8 cellular contexts compared by ENCODE assay signal in the genomic region with DNA sequence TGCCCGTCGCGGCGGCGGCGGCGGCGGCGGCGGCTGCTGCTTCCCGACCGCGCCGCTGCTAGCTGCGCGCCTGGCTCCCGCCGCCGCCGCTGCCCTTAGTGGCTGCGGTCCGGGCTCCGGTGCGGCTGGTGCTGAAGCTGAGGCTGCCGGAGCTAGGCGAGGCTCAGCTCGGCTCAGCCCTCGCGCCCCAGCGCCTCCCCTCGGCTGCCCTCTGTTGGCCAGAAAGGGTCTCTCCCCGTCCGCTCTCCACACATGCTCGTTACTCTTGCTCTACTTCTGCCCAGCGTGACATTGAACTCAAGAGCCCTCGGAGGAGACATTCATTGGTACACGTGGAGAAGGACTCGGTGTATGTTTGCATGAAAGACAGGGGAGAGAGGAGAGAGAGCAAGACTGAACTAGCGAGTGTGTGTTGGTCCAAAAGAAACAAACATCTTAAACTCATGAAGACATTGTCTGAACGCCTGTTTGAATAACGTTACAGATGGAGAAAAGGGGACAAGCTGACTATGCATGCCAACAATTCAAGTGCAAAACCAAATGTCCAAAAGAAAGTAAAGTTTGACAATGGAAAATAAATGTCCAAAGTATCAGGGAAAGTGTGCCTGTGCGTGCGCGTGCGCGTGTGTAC. TPM values are rescaled to one million over a fixed set of nuclear protein-coding genes. Genes with fewer than 3 reads are reported as not detected.
A peak's percentile ranks its signal among the peaks of the same experiment; 100 is the strongest.
DNase-seq lines count a peak whose midpoint lies in the region; ATAC-seq and TF ChIP-seq lines count a peak whose summit lies in the region.

HCN1 (minus strand) TSS at position 175 of the 631 bp plus-strand sequence.

- H3K9me3 Mint-ChIP-seq in activated CD8-positive, alpha-beta memory T cell treated with anti-CD3 and anti-CD28 coated beads, Interleukin-2, amount 10 ng/mL, durations not matched to agents 7 days and 5 days (ENCODE audit: low read depth), result peaks cover 4% of the 10 kb centered on the region

- H3K27me3 Mint-ChIP-seq in activated CD8-positive, alpha-beta memory T cell treated with anti-CD3 and anti-CD28 coated beads, Interleukin-2, amount 10 ng/mL, durations not matched to agents 7 days and 5 days, result peaks cover 22% of the 10 kb centered on the region

- peak within 1 kb of the TSS; percentile 54 for H3K9ac ChIP-seq in neural cell (ENCODE audit: low read length)

- CTCF ChIA-PET in activated CD8-positive, alpha-beta memory T cell treated with anti-CD3 and anti-CD28 coated beads, Interleukin-2, amount 10 ng/mL, durations not matched to agents 7 days and 5 days (lab: Charles Lee), result interaction anchor here (0.8 kb wide), 1 partner anchor 26 kb away, joined by 3 read pairs; no protein-coding TSS in a partner anchor

- intact Hi-C loops in tibial artery (cut with DNase I; ENCODE audit: low total_unique reads), result no loop called here

- no peak within 1 kb of the TSS for H3K27ac ChIP-seq in foreskin keratinocyte
- H3K27ac ChIP-seq in neural cell (ENCODE audit: low read length), result no peak within 1 kb of the TSS
- H3K27ac ChIP-seq in tibial artery, result no peak within 1 kb of the TSS

- no peak within 1 kb of the TSS for H2AFZ ChIP-seq in neural cell (ENCODE audit: low read depth, low read length)

- no peaks in the 10 kb centered on the region for H4K20me1 ChIP-seq in neural cell (ENCODE audit: insufficient read depth)

- H3K36me3 Mint-ChIP-seq in activated CD8-positive, alpha-beta memory T cell treated with anti-CD3 and anti-CD28 coated beads, Interleukin-2, amount 10 ng/mL, durations not matched to agents 7 days and 5 days, result peaks cover 5% of the 10 kb centered on the region

- TF ChIP-seq CTCF in foreskin keratinocyte (conservative IDR thresholded peaks at IDR 0.05) (peak; percentile 72), neural cell (IDR thresholded peaks at IDR 0.05; ENCODE audit: poor library complexity, severe bottlenecking) (peak; percentile 93), tibial artery (IDR thresholded peaks at IDR 0.05) (peak; percentile 43 to 56)

- TF ChIP-seq RAD21 in neural cell (conservative IDR thresholded peaks at IDR 0.05), result peak; percentile 90

- H3F3A ChIP-seq in neural cell (ENCODE audit: insufficient read depth, low read length, poor library complexity, severe bottlenecking), result peaks cover 5% of the 10 kb centered on the region

- no peak within 1 kb of the TSS for H3K27ac Mint-ChIP-seq in activated CD8-positive, alpha-beta memory T cell treated with anti-CD3 and anti-CD28 coated beads, Interleukin-2, amount 10 ng/mL, durations not matched to agents 7 days and 5 days

- H3K4me3 Mint-ChIP-seq in activated CD8-positive, alpha-beta memory T cell treated with anti-CD3 and anti-CD28 coated beads, Interleukin-2, amount 10 ng/mL, durations not matched to agents 7 days and 5 days, result no peak within 1 kb of the TSS

- peak within 1 kb of the TSS; percentile 72 for H3K4me3 ChIP-seq in neural cell (ENCODE audit: low read length)
- peak within 1 kb of the TSS; percentile 22 to 36 for H3K4me3 ChIP-seq in tibial artery

- TF ChIP-seq EP300 in neural cell (conservative IDR thresholded peaks at IDR 0.05; ENCODE audit: poor library complexity, severe bottlenecking), result no peak

- no peaks in the 10 kb centered on the region for H3K79me2 ChIP-seq in neural cell (replicated peaks; ENCODE audit: insufficient read depth, low read length)

- ATAC-seq in GM21576 (IDR thresholded peaks at IDR 0.05; ENCODE audit: unreplicated experiment), result peak; percentile 86
- ATAC-seq in activated CD8-positive, alpha-beta memory T cell treated with anti-CD3 and anti-CD28 coated beads, Interleukin-2, amount 10 ng/mL, durations not matched to agents 7 days and 5 days, result no peak
- peak; percentile 98 for ATAC-seq in foreskin keratinocyte

- H3K4me1 Mint-ChIP-seq in activated CD8-positive, alpha-beta memory T cell treated with anti-CD3 and anti-CD28 coated beads, Interleukin-2, amount 10 ng/mL, durations not matched to agents 7 days and 5 days, result peaks cover 3% of the 10 kb centered on the region

- H3K27me3 ChIP-seq in foreskin keratinocyte (peaks cover 22% of the 10 kb centered on the region), neural cell (ENCODE audit: insufficient read depth, low read depth, low read length) (peaks cover 29% of the 10 kb centered on the region), tibial artery (peaks cover 3 to 41% of the 10 kb centered on the region in 2 donors)

- no peaks in the 10 kb centered on the region for H3K36me3 ChIP-seq in neural cell (ENCODE audit: insufficient read depth, low read length)
- H3K36me3 ChIP-seq in tibial artery, result no peaks in the 10 kb centered on the region

- H3K4me2 ChIP-seq in neural cell (ENCODE audit: low read length), result peak within 1 kb of the TSS; percentile 90

- H3K4me1 ChIP-seq in foreskin keratinocyte (no peaks in the 10 kb centered on the region), tibial artery (peaks cover 0 to 15% (median 13%) of the 10 kb centered on the region in 4 donors)

- no peaks in the 10 kb centered on the region for H3K9me2 ChIP-seq in neural cell (ENCODE audit: insufficient read depth, low read length)

- H3K9me3 ChIP-seq in neural cell (ENCODE audit: low read length) (no peaks in the 10 kb centered on the region), tibial artery (no peaks in the 10 kb centered on the region)

- peak; percentile 84 for DNase-seq in COLO668 (lab: John Stamatoyannopoulos, UW; ENCODE audit: unreplicated experiment)
- peak; percentile 71 for DNase-seq in NCI-H1092 (lab: John Stamatoyannopoulos, UW)
- DNase-seq in activated CD8-positive, alpha-beta memory T cell treated with anti-CD3 and anti-CD28 coated beads, Interleukin-2, amount 10 ng/mL, durations not matched to agents 7 days and 5 days, result peak; percentile 42
- peak; percentile 16 to 44 for DNase-seq in foreskin keratinocyte
- DNase-seq in tibial artery, result peak; percentile 42 to 76
- DNase-seq in cortex of kidney (lab: John Stamatoyannopoulos, UW), result no peak

TF ChIP-seq in neural cell, 6 proteins besides CTCF, POLR2A, EP300 and RAD21:
- TF ChIP-seq SMC3 (conservative IDR thresholded peaks at IDR 0.05; ENCODE audit: poor library complexity) (peak; percentile 92), EZH2 (IDR thresholded peaks at IDR 0.05; ENCODE audit: borderline replicate concordance, insufficient read depth, low read length, poor library complexity, severe bottlenecking) (no peak), REST (IDR thresholded peaks at IDR 0.05; ENCODE audit: borderline replicate concordance) (no peak), POLR2AphosphoS5 (IDR thresholded peaks at IDR 0.05) (peak; percentile 51), MXI1 (conservative IDR thresholded peaks at IDR 0.05; ENCODE audit: poor library complexity, severe bottlenecking) (peak; percentile 67), TAF1 (IDR thresholded peaks at IDR 0.05; ENCODE audit: low read depth) (no peak)

RNA-seq across cellular contexts. Expression of gene HCN1, which starts in this region (rescaled TPM):
- total RNA-seq in activated CD8-positive, alpha-beta memory T cell treated with anti-CD3 and anti-CD28 coated beads, Interleukin-2, amount 10 ng/mL, durations not matched to agents 7 days and 5 days, result not detected
- total RNA-seq in foreskin keratinocyte, result not detected in 2 replicates
- not detected in 2 replicates for polyA plus RNA-seq in foreskin keratinocyte
- polyA plus RNA-seq in neural cell, result 0.64 and 1.4 TPM in 2 replicates
- 8.8 and 10.4 TPM in 2 replicates for polyA minus RNA-seq in neural cell

Comparison
In these comparisons a context has a peak if more than half of its experiments do, and no peak if none do; other contexts are left out.
1. Peak in DNase-seq in activated CD8-positive, alpha-beta memory T cell treated with anti-CD3 and anti-CD28 coated beads, Interleukin-2, amount 10 ng/mL, durations not matched to agents 7 days and 5 days; RNA of the gene not detected or under 1 TPM.
2. Peak in DNase-seq and ATAC-seq in foreskin keratinocyte; RNA of the gene not detected or under 1 TPM.